ENCODE assay signal across 7 cellular contexts in genomic region chr4:100722133-100722532, GRCh38.
"Had no signal": no experiment of that assay in that cellular context is flagged by ENCODE, and none has a peak within 500 bp of the region (broad histone marks: within the 10 kb centered on the region; RNA-seq: fewer than 3 reads in every experiment).

No MANE protein-coding gene starts in this region.

- ATAC-seq: HepG2 had no signal

- H2AFZ ChIP-seq: GM23248 had no signal

- H3K36me3 ChIP-seq: HAP-1 had no signal

- H3K9me3 ChIP-seq: HAP-1 had no signal

- H3K4me3 ChIP-seq: GM23248, HAP-1 had no signal

- H3K27ac ChIP-seq: GM23248, HL-60 had no signal

- DNase-seq: GM23248, GOT3, H7, KBM-7 had no signal
